11 cellular contexts compared by ENCODE assay signal in the genomic region with DNA sequence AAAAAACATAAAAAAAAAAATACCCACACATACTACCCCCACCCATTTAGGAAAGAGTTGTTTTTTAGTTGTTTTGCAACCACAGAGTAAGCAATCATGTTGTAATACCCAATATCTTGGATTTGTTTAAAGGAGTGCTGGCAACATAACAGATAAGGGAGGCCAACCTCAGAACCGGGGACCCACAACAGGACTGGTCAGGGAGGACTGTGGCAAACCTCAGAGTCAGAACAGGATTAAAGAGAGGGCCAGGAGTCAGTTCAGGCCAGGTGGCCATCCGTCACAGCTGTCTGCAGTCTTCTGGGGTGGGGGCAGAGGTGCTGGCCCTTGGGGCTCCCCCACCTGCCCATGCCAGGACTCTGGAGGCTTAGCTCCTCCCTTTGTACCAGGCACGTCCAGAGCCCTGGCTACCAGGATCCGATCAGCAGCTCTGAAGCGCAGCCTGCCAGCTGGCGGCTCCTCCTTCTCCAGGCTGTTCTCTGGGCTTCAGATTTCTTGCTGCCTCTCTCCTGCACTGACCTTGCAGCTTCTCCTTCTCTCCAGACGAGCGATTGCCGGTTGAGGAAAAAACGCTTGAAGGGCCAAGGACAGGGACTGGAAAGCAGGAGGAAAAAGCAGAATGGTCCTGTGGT. TPM values are rescaled to one million over a fixed set of nuclear protein-coding genes. Genes with fewer than 3 reads are reported as not detected.
A peak's percentile ranks its signal among the peaks of the same experiment; 100 is the strongest.
DNase-seq lines count a peak whose midpoint lies in the region; ATAC-seq and TF ChIP-seq lines count a peak whose summit lies in the region.
"Had no signal": no experiment of that assay in that cellular context is flagged by ENCODE, and none has a peak within 500 bp of the region (broad histone marks: within the 10 kb centered on the region; RNA-seq: fewer than 3 reads in every experiment).

No MANE protein-coding gene starts in this region.

- peaks cover 2% of the 10 kb centered on the region for H3K36me3 Mint-ChIP-seq in activated CD8-positive, alpha-beta T cell treated with anti-CD3 and anti-CD28 coated beads for 36 hours (ENCODE audit: low read depth)

- no peak for TF ChIP-seq CTCF in AG09319 (IDR thresholded peaks at IDR 0.05; ENCODE audit: low read depth, low read length)
- no peak for TF ChIP-seq CTCF in left ventricle myocardium inferior (IDR thresholded peaks at IDR 0.05; ENCODE audit: borderline replicate concordance)
- no peak for TF ChIP-seq CTCF in activated CD8-positive, alpha-beta T cell treated with anti-CD3 and anti-CD28 coated beads for 36 hours (IDR thresholded peaks at IDR 0.05)
- no peak for TF ChIP-seq CTCF in brain microvascular endothelial cell (IDR thresholded peaks at IDR 0.05; ENCODE audit: low read depth, low read length, missing control alignments)

- no peaks in the 10 kb centered on the region for H3K9me3 Mint-ChIP-seq in activated CD8-positive, alpha-beta T cell treated with anti-CD3 and anti-CD28 coated beads for 36 hours
- H3K9me3 Mint-ChIP-seq: CD4-positive, CD25-positive, alpha-beta regulatory T cell had no signal

- peaks cover 100% of the 10 kb centered on the region for H3K4me1 ChIP-seq in left ventricle myocardium inferior

- CTCF ChIA-PET in activated CD8-positive, alpha-beta T cell treated with anti-CD3 and anti-CD28 coated beads for 36 hours (lab: Charles Lee): interaction anchor here (1.4 kb wide), 1 partner anchor 9 kb away, joined by 3 read pairs; no protein-coding TSS in a partner anchor

- H3K9me3 ChIP-seq in left ventricle myocardium inferior (replicated peaks): no peaks in the 10 kb centered on the region

- POLR2A ChIA-PET in activated CD8-positive, alpha-beta T cell treated with anti-CD3 and anti-CD28 coated beads for 36 hours (lab: Charles Lee): no interaction called here

- peak overlapping the region; percentile 85 for H3K27ac ChIP-seq in adipose tissue (ENCODE audit: low read depth, low read length)
- H3K27ac ChIP-seq in left ventricle myocardium inferior (replicated peaks): peak overlapping the region; percentile 97
- H3K27ac ChIP-seq in brain microvascular endothelial cell: no peak overlapping the region

- H3K4me1 Mint-ChIP-seq in activated CD8-positive, alpha-beta T cell treated with anti-CD3 and anti-CD28 coated beads for 36 hours (ENCODE audit: low read depth): peaks cover 48% of the 10 kb centered on the region

- no peak overlapping the region for H3K27ac Mint-ChIP-seq in activated CD8-positive, alpha-beta T cell treated with anti-CD3 and anti-CD28 coated beads for 36 hours
- H3K27ac Mint-ChIP-seq: activated CD4-positive, alpha-beta T cell treated with anti-CD3 and anti-CD28 coated beads for 36 hours had no signal

- no peaks in the 10 kb centered on the region for H3K27me3 ChIP-seq in left ventricle myocardium inferior (ENCODE audit: low read depth)
- no peaks in the 10 kb centered on the region for H3K27me3 ChIP-seq in brain microvascular endothelial cell (replicated peaks)

- H3K36me3 ChIP-seq in left ventricle myocardium inferior: peaks cover 21% of the 10 kb centered on the region
- H3K36me3 ChIP-seq in brain microvascular endothelial cell (replicated peaks): peaks cover 3% of the 10 kb centered on the region

- no peaks in the 10 kb centered on the region for H3K27me3 Mint-ChIP-seq in activated CD8-positive, alpha-beta T cell treated with anti-CD3 and anti-CD28 coated beads for 36 hours
- H3K27me3 Mint-ChIP-seq: activated CD4-positive, alpha-beta T cell treated with anti-CD3 and anti-CD28 coated beads for 36 hours; CD4-positive, CD25-positive, alpha-beta regulatory T cell had no signal

- in situ Hi-C loops in brain microvascular endothelial cell (cut with HindIII; ENCODE audit: low pct_ligation_motif_present, low sequenced_read_pairs): no loop called here

- no peak for ATAC-seq in HG03469 (IDR thresholded peaks at IDR 0.05; ENCODE audit: unreplicated experiment)
- ATAC-seq in activated CD8-positive, alpha-beta T cell treated with anti-CD3 and anti-CD28 coated beads for 36 hours: no peak
- ATAC-seq: activated CD4-positive, alpha-beta T cell treated with anti-CD3 and anti-CD28 coated beads for 36 hours had no signal

- intact Hi-C loops in left ventricle myocardium inferior (cut with micrococcal nuclease): no loop called here
- intact Hi-C loops in activated CD8-positive, alpha-beta T cell treated with anti-CD3 and anti-CD28 coated beads for 36 hours (cut with micrococcal nuclease): no loop called here

- no peak overlapping the region for H3K4me3 Mint-ChIP-seq in activated CD8-positive, alpha-beta T cell treated with anti-CD3 and anti-CD28 coated beads for 36 hours
- H3K4me3 Mint-ChIP-seq: activated CD4-positive, alpha-beta T cell treated with anti-CD3 and anti-CD28 coated beads for 36 hours had no signal

- 15 to 52% (median 45%) methylated on average over 10 of the region's 10 CpGs for WGBS in adipose tissue, 3 donors

- DNase-seq in AG09319 (ENCODE audit: extremely low read depth, low read depth) (peak; percentile 29), left ventricle myocardium inferior (peak; percentile 86), pons (ENCODE audit: low spot score) (peak; percentile 92), OCI-M2 (lab: John Stamatoyannopoulos, UW; ENCODE audit: unreplicated experiment) (no peak), brain microvascular endothelial cell (no peak)
- DNase-seq in activated CD8-positive, alpha-beta T cell treated with anti-CD3 and anti-CD28 coated beads for 36 hours: no peak
- DNase-seq: activated CD4-positive, alpha-beta T cell treated with anti-CD3 and anti-CD28 coated beads for 36 hours; CD4-positive, CD25-positive, alpha-beta regulatory T cell; effector CD4-positive, alpha-beta T cell had no signal

- H3K4me3 ChIP-seq in left ventricle myocardium inferior (peak overlapping the region; percentile 62), brain microvascular endothelial cell (ENCODE audit: low read depth, low read length) (no peak overlapping the region)

RNA-seq across cellular contexts. Expression of a gene that starts 7.9 kb away (rescaled TPM):
- 10 to 100 TPM; 12.5 to 28.0 (median 19.3) TPM for polyA plus RNA-seq in adipose tissue
- total RNA-seq in left ventricle myocardium inferior: 21.9 TPM
- 1 to 10 TPM; 7.5 to 7.8 TPM for total RNA-seq in activated CD8-positive, alpha-beta T cell treated with anti-CD3 and anti-CD28 coated beads for 36 hours

RNA-seq across cellular contexts. Expression of a gene that starts 50.2 kb away (rescaled TPM):
- 100 to 1,000 TPM in 1 of 3 donors, 10 to 100 TPM in 2; 15.8 to 153 (median 39.6) TPM for polyA plus RNA-seq in adipose tissue
- total RNA-seq in left ventricle myocardium inferior: 17.6 TPM
- total RNA-seq in activated CD8-positive, alpha-beta T cell treated with anti-CD3 and anti-CD28 coated beads for 36 hours: 1 to 10 TPM; 1.1 to 1.5 TPM

Comparison
In these comparisons a context has a peak if more than half of its experiments do, and no peak if none do; other contexts are left out.
1. DNase-seq: peak in AG09319 (single experiment), left ventricle myocardium inferior (single experiment) and pons (single experiment); none in OCI-M2 (single experiment), activated CD8-positive, alpha-beta T cell treated with anti-CD3 and anti-CD28 coated beads for 36 hours (single experiment) and brain microvascular endothelial cell (single experiment).